ENCODE assay signal across 17 cellular contexts in genomic region chr12:110227138-110227537, GRCh38. TPM values are rescaled to one million over a fixed set of nuclear protein-coding genes. Genes with fewer than 3 reads are reported as not detected.
A peak's percentile ranks its signal among the peaks of the same experiment; 100 is the strongest.
DNase-seq lines count a peak whose midpoint lies in the region; ATAC-seq and TF ChIP-seq lines count a peak whose summit lies in the region.
"Had no signal": no experiment of that assay in that cellular context is flagged by ENCODE, and none has a peak within 500 bp of the region (broad histone marks: within the 10 kb centered on the region; RNA-seq: fewer than 3 reads in every experiment).

No MANE protein-coding gene starts in this region.

- intact Hi-C loops in left cardiac atrium (cut with DNase I): loop anchor here in 1 of 2 donors (10.0 kb wide), 1 partner anchor 122 kb away; no protein-coding TSS in a partner anchor

- ATAC-seq in left cardiac atrium: no peak
- ATAC-seq in HG03432 (IDR thresholded peaks at IDR 0.05; ENCODE audit: unreplicated experiment): no peak
- ATAC-seq: CD8-positive, alpha-beta T cell had no signal

- peaks cover 0 to 58% of the 10 kb centered on the region in 2 donors for H3K4me1 ChIP-seq in right atrium auricular region

- no peaks in the 10 kb centered on the region for H3K9me3 ChIP-seq in right atrium auricular region
- H3K9me3 ChIP-seq: BLaER1 treated with 17β-estradiol and CSF1 and Interleukin-3, amounts not matched to agents 10 nM and 100 nM had no signal

- H3K27me3 ChIP-seq in right atrium auricular region: no peaks in the 10 kb centered on the region
- H3K27me3 ChIP-seq: BLaER1 treated with 17β-estradiol and CSF1 and Interleukin-3, amounts not matched to agents 10 nM and 100 nM had no signal

- TF ChIP-seq CTCF in right atrium auricular region (IDR thresholded peaks at IDR 0.05): no peak
- TF ChIP-seq CTCF in retinal pigment epithelial cell (conservative IDR thresholded peaks at IDR 0.05; ENCODE audit: low read depth, low read length): no peak

- no peaks in the 10 kb centered on the region for H3K36me3 ChIP-seq in right atrium auricular region
- H3K36me3 ChIP-seq: BLaER1 treated with 17β-estradiol and CSF1 and Interleukin-3, amounts not matched to agents 10 nM and 100 nM had no signal

- H3K4me3 ChIP-seq in right atrium auricular region (no peak overlapping the region), retinal pigment epithelial cell (ENCODE audit: low read length) (no peak overlapping the region)
- H3K4me3 ChIP-seq: BLaER1 treated with 17β-estradiol and CSF1 and Interleukin-3, amounts not matched to agents 10 nM and 100 nM had no signal

- H3K27ac ChIP-seq in right atrium auricular region: peak overlapping the region; percentile 14 to 82
- H3K27ac ChIP-seq: BLaER1 treated with 17β-estradiol and CSF1 and Interleukin-3, amounts not matched to agents 10 nM and 100 nM; HL-60 had no signal

- DNase-seq in right atrium auricular region (ENCODE audit: low spot score) (no peak), left cardiac atrium (no peak), amniotic epithelial cell (ENCODE audit: low read depth) (peak; percentile 16), retinal pigment epithelial cell (ENCODE audit: low read depth) (peak; percentile 30), SW480 (ENCODE audit: low spot score) (no peak), HCEC 1CT (no peak)
- DNase-seq: 8988T; Calu3; CD8-positive, alpha-beta T cell; DMS 273 treated with DMSO at 0.1 percent for 48 hours; DMS53; DND-41; EL; H9 had no signal

RNA-seq across cellular contexts. Expression of gene ATP2A2, which starts 53.9 kb away (rescaled TPM):
- 1,000 to 10,000 TPM; 1,597 to 3,086 TPM for total RNA-seq in right atrium auricular region
- total RNA-seq in left cardiac atrium: 1,000 to 10,000 TPM; 2,696 to 3,455 TPM

Comparison
In these comparisons a context has a peak if more than half of its experiments do, and no peak if none do; other contexts are left out.
1. DNase-seq: peak in amniotic epithelial cell (single experiment) and retinal pigment epithelial cell (single experiment); none in right atrium auricular region (single experiment), left cardiac atrium (single experiment), SW480 (single experiment) and HCEC 1CT (single experiment).